1 cellular context compared by ENCODE assay signal in genomic region chr9:19074836-19075235, GRCh38.
TF ChIP-seq lines count a peak whose summit lies in the region.

No MANE protein-coding gene starts in this region.

TF ChIP-seq in HCT116, 20 proteins besides CTCF, POLR2A, EP300 and RAD21 (continued from another document):
- TF ChIP-seq REST (IDR thresholded peaks at IDR 0.05; ENCODE audit: low read depth) = no peak
- TF ChIP-seq EZH2 (IDR thresholded peaks at IDR 0.05) = no peak
- no peak for TF ChIP-seq JUND (IDR thresholded peaks at IDR 0.05)
- TF ChIP-seq CBX3 (IDR thresholded peaks at IDR 0.05; ENCODE audit: low read depth) = no peak
- no peak for TF ChIP-seq SP1 (IDR thresholded peaks at IDR 0.05; ENCODE audit: low read depth)
- TF ChIP-seq MAX (IDR thresholded peaks at IDR 0.05) = no peak
- TF ChIP-seq ZBTB33 (IDR thresholded peaks at IDR 0.05; ENCODE audit: extremely low read depth, insufficient replicate concordance, low read length) = no peak
- TF ChIP-seq ATF3 (IDR thresholded peaks at IDR 0.05) = no peak
TF ChIP-seq in HCT116: peak in this region for 0.
